1 cellular context compared by ENCODE assay signal in the genomic region with DNA sequence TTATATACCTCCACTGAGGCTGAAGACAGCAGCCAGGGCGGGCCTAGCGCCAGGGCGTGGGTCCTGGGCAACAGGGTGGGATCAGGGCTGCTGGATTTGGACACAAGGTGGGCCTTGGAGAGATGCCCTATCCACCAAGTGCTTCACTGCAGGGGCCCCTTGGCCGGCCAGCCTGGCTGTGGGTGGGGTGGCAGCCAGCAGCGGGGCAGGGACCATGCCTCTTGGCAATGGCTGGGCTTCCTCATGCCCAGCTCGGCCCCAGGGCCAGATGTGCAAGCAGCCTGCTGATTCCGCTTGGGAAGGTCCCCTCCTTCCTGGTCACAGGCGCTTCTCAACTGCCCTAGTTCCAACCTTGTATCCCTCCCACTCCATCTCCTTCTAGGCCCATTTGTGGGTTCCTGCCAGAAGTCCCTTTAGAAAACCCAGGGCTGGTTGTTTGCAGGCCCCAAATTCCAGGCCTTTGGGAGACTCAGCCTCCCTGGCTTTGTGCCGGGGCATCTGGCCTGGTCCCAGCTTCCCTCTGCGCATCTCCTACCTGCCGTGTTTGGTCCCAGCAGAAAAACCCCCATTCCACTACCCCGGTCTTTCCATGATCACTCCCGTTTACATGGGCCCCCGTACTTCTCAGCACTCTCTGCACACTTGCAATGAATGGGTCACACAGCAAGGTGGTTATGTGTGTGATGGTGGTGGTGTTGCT.
TF ChIP-seq lines count a peak whose summit lies in the region.

No MANE protein-coding gene starts in this region.

TF ChIP-seq in K562, 482 proteins besides CTCF, POLR2A, EP300 and RAD21:
- no peak for TF ChIP-seq L3MBTL2 (IDR thresholded peaks at IDR 0.05)
- TF ChIP-seq POLR2G (IDR thresholded peaks at IDR 0.05; ENCODE audit: low read depth, low read length): peak; percentile 17
- no peak for TF ChIP-seq ZNF253 (CRISPR knock-in tag; conservative IDR thresholded peaks at IDR 0.05)
- TF ChIP-seq, protein P1, sequence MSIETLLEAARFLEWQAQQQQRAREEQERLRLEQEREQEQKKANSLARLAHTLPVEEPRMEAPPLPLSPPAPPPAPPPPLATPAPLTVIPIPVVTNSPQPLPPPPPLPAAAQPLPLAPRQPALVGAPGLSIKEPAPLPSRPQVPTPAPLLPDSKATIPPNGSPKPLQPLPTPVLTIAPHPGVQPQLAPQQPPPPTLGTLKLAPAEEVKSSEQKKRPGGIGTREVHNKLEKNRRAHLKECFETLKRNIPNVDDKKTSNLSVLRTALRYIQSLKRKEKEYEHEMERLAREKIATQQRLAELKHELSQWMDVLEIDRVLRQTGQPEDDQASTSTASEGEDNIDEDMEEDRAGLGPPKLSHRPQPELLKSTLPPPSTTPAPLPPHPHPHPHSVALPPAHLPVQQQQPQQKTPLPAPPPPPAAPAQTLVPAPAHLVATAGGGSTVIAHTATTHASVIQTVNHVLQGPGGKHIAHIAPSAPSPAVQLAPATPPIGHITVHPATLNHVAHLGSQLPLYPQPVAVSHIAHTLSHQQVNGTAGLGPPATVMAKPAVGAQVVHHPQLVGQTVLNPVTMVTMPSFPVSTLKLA (conservative IDR thresholded peaks at IDR 0.05): no peak
- TF ChIP-seq EWSR1 (IDR thresholded peaks at IDR 0.05; ENCODE audit: borderline replicate concordance, low read depth, partially characterized antibody): no peak
- TF ChIP-seq RBFOX2 (IDR thresholded peaks at IDR 0.05; ENCODE audit: low read depth, low read length): 0 out of 2 replicates have a peak, but pooled peaks have one; percentile 28
- no peak for TF ChIP-seq CXXC5 (CRISPR knock-in tag; IDR thresholded peaks at IDR 0.05)
- TF ChIP-seq MECOM (CRISPR knock-in tag; IDR thresholded peaks at IDR 0.05): no peak
